Comparison of ENCODE assay signal across 8 cellular contexts in genomic region chr17:76240461-76241204, GRCh38. TPM values are rescaled to one million over a fixed set of nuclear protein-coding genes. Genes with fewer than 3 reads are reported as not detected.
DNase-seq lines count a peak whose midpoint lies in the region; ATAC-seq, FAIRE-seq and TF ChIP-seq lines count a peak whose summit lies in the region.

Gene RNF157 (minus strand): TSS chr17:76240493. CDS start chr17:76240240, 253 bp downstream.

- no peak for FAIRE-seq in HepG2 (lab: Jason Lieb, UNC)

- TF ChIP-seq EP300 in HepG2 (IDR thresholded peaks at IDR 0.05; ENCODE audit: low read depth in 2 of 2, low read length in 2 of 2): no peak
- no peak for TF ChIP-seq EP300 in HepG2 (CRISPR knock-in tag; IDR thresholded peaks at IDR 0.05; ENCODE audit: borderline replicate concordance)

- H3K4me3 Mint-ChIP-seq in Calu3 (ENCODE audit: low read depth, unreplicated experiment) (peak within 1 kb of the TSS; percentile 82), GM23338 (peak within 1 kb of the TSS; percentile 75)

- CTCF ChIA-PET in Calu3 (lab: Charles Lee) (no interaction called here), HepG2 (lab: Yijun Ruan, JAX; ENCODE audit: low intra/inter-chr PET ratio, low total read pairs) (no interaction called here)

- no peaks in the 10 kb centered on the region for H3K9me3 ChIP-seq in HepG2 (ENCODE audit: low read length)

- intact Hi-C loops in Calu3 (cut with micrococcal nuclease; ENCODE audit: unreplicated experiment): no loop called here
- intact Hi-C loops in HepG2 (cut with micrococcal nuclease; ENCODE audit: unreplicated experiment): no loop called here

- ATAC-seq in GM23338: peak; percentile 87
- peak; percentile 67 for ATAC-seq in HepG2
- ATAC-seq in GM18517 (IDR thresholded peaks at IDR 0.05; ENCODE audit: unreplicated experiment): no peak

- no peaks in the 10 kb centered on the region for H3K9me2 ChIP-seq in GM23338 (ENCODE audit: insufficient read depth)

- H3K36me3 Mint-ChIP-seq in Calu3 (ENCODE audit: insufficient read depth, unreplicated experiment): peaks cover 25% of the 10 kb centered on the region
- no peaks in the 10 kb centered on the region for H3K36me3 Mint-ChIP-seq in GM23338 (ENCODE audit: low read depth)

- in situ Hi-C loops in HepG2 (cut with HindIII; ENCODE audit: extremely low pct_ligation_motif_present, low pct_unique_long_range_greater_than_20kb): no loop called here

- H4K20me1 ChIP-seq in GM23338 (replicated peaks; ENCODE audit: insufficient read depth): peaks cover 6% of the 10 kb centered on the region; the same call in 1 of the 2 replicates
- H4K20me1 ChIP-seq in HepG2 (ENCODE audit: insufficient read depth, low read length): no peaks in the 10 kb centered on the region

- H3F3A ChIP-seq in GM23338 (replicated peaks; ENCODE audit: low read depth): no peaks in the 10 kb centered on the region

- peak within 1 kb of the TSS; percentile 99 for H2AFZ ChIP-seq in GM23338
- no peak within 1 kb of the TSS for H2AFZ ChIP-seq in HepG2 (ENCODE audit: low read length)

- H3K27me3 ChIP-seq in GM23338 (ENCODE audit: insufficient read depth): peaks cover 59% of the 10 kb centered on the region
- peaks cover 12 to 52% of the 10 kb centered on the region in 2 experiments; a peak in 4 of 5 replicates for H3K27me3 ChIP-seq in HepG2 (ENCODE audit: control insufficient read depth in 1 of 2, insufficient read depth in 2 of 2, low read length in 2 of 2)

- no peaks in the 10 kb centered on the region for H3K9me3 Mint-ChIP-seq in Calu3 (ENCODE audit: low read depth, unreplicated experiment)
- H3K9me3 Mint-ChIP-seq in GM23338: no peaks in the 10 kb centered on the region

- H3K4me1 Mint-ChIP-seq in Calu3 (ENCODE audit: low read depth, unreplicated experiment): peaks cover 9% of the 10 kb centered on the region
- peaks cover 11% of the 10 kb centered on the region for H3K4me1 Mint-ChIP-seq in GM23338

- TF ChIP-seq POLR2A in HepG2 (IDR thresholded peaks at IDR 0.05; ENCODE audit: insufficient read depth in 1 of 2, low read depth in 2 of 2, low read length in 2 of 2): no peak

- BruUV-seq in Calu3 (replicated peaks; lab: Mats Ljungman, UMichigan): no TSS peak
- BruUV-seq in HepG2 (replicated peaks; lab: Mats Ljungman, UMichigan): no TSS peak

- no peak for TF ChIP-seq RAD21 in HepG2 (CRISPR knock-in tag; IDR thresholded peaks at IDR 0.05)

- WGBS in HepG2 (ENCODE audit: low lambda C conversion rate): 0% methylated on average over 17 of the region's 102 CpGs

- H3K4me3 ChIP-seq in GM23338: peak within 1 kb of the TSS; percentile 70
- peak within 1 kb of the TSS; percentile 35 to 70 (median 40); a peak in 5 of 6 replicates for H3K4me3 ChIP-seq in HepG2 (replicated peaks in 1 of 3; ENCODE audit: insufficient read depth in 1 of 3, low read depth in 2 of 3, low read length in 3 of 3)

- H3K27me3 Mint-ChIP-seq in Calu3 (ENCODE audit: unreplicated experiment): no peaks in the 10 kb centered on the region
- H3K27me3 Mint-ChIP-seq in GM23338 (ENCODE audit: insufficient read depth, low read depth, poor library complexity): peaks cover 53% of the 10 kb centered on the region

- no peaks in the 10 kb centered on the region for H3K36me3 ChIP-seq in GM23338 (ENCODE audit: insufficient read depth)
- no peaks in the 10 kb centered on the region for H3K36me3 ChIP-seq in HepG2 (replicated peaks in 1 of 2; ENCODE audit: control insufficient read depth in 1 of 2, insufficient read depth in 2 of 2, low read length in 2 of 2)

- H3K79me2 ChIP-seq in GM23338 (replicated peaks; ENCODE audit: insufficient read depth) (no peaks in the 10 kb centered on the region), HepG2 (ENCODE audit: insufficient read depth, low read length) (no peaks in the 10 kb centered on the region)

- H3K27ac ChIP-seq in GM23338 (ENCODE audit: low read depth) (no peak within 1 kb of the TSS), HepG2 (ENCODE audit: extremely low read length, insufficient read depth, low read length) (no peak within 1 kb of the TSS)

- H3K4me1 ChIP-seq in GM23338 (ENCODE audit: insufficient read depth) (peaks cover 6% of the 10 kb centered on the region), HepG2 (ENCODE audit: insufficient read depth, low read length) (peaks cover 48% of the 10 kb centered on the region)

- peak within 1 kb of the TSS; percentile 34; the same call in 1 of the 2 replicates for H3K9ac ChIP-seq in HepG2 (ENCODE audit: insufficient read depth, low read depth, low read length)

- POLR2A ChIA-PET in HepG2 (lab: Yijun Ruan, JAX): interaction anchor here (0.9 to 1.7 kb wide), 5 partner anchors 11 to 26 kb away, joined by 4 to 6 read pairs (median 5); partner anchors contain the start of gene UBALD2

- DNase-seq in Calu3 (peak; percentile 69), GM23338 (ENCODE audit: low spot score) (peak; percentile 89), NCI-H1105 treated with DMSO at 0.1 percent for 48 hours (lab: John Stamatoyannopoulos, UW) (peak; percentile 12), dermis blood vessel endothelial cell (peak; percentile 51), HepG2 (ENCODE audit: low spot score) (peak; percentile 17)
- peak; percentile 63 for DNase-seq in activated CD4-positive, alpha-beta T cell treated with anti-CD3 and anti-CD28 coated beads for 48 hours
- peak; percentile 60 for DNase-seq in stimulated activated CD4-positive, alpha-beta T cell treated with anti-CD3 and anti-CD28 coated beads, Interleukin-4, amount 100 ng/mL, for 24 hours

- H3K4me2 ChIP-seq in GM23338 (peak within 1 kb of the TSS; percentile 92), HepG2 (ENCODE audit: low read depth, low read length) (peak within 1 kb of the TSS; percentile 97)

- TF ChIP-seq CTCF in Calu3 (IDR thresholded peaks at IDR 0.05; ENCODE audit: unreplicated experiment): no peak
- TF ChIP-seq CTCF in GM23338 (conservative IDR thresholded peaks at IDR 0.05; ENCODE audit: low read depth in 2 of 2): no peak
- TF ChIP-seq CTCF in HepG2 (CRISPR knock-in tag; IDR thresholded peaks at IDR 0.05): no peak

- H3K27ac Mint-ChIP-seq in Calu3 (ENCODE audit: unreplicated experiment): peak within 1 kb of the TSS; percentile 28
- H3K27ac Mint-ChIP-seq in GM23338: no peak within 1 kb of the TSS

RNA-seq across cellular contexts. Expression of gene RNF157, which starts in this region (rescaled TPM):
- total RNA-seq in Calu3 (2022): 15.3 and 17.6 TPM in 2 replicates
- 11.7 and 13.8 TPM in 2 replicates for total RNA-seq in GM23338 (2014; rRNA removed; shearing (Covaris generic))
- 7.8 and 8.5 TPM in 2 replicates for polyA plus RNA-seq in GM23338 (2016; fragmentation: Nextera tagmentation; extraction: Ambion mirVana)
- total RNA-seq in dermis blood vessel endothelial cell: 0.34 and 0.74 TPM in 2 replicates
- 1.4 and 1.5 TPM in 2 replicates for total RNA-seq in HepG2 (2016; rRNA removed; fragmentation: Illumina TruSeq; extraction: Trizol)
- 1.0 and 1.9 TPM in 2 replicates for total RNA-seq in HepG2 (2016; cell fraction: cytosol; rRNA removed; fragmentation: Illumina TruSeq; extraction: Trizol; ENCODE audit: low read depth)
- total RNA-seq in HepG2 (2016; cell fraction: insoluble cytoplasmic fraction; rRNA removed; fragmentation: Illumina TruSeq; extraction: Trizol): 1.5 and 2.1 TPM in 2 replicates
- 3.1 and 3.6 TPM in 2 replicates for total RNA-seq in HepG2 (2016; cell fraction: membrane; rRNA removed; fragmentation: Illumina TruSeq; extraction: Trizol)
- total RNA-seq in HepG2 (2016; cell fraction: nucleus; rRNA removed; fragmentation: Illumina TruSeq; extraction: Trizol): 1.0 and 2.8 TPM in 2 replicates
- polyA plus RNA-seq in HepG2 (2011; rRNA removed): 0.44 and 0.82 TPM in 2 replicates
- polyA plus RNA-seq in HepG2 (2011; cell fraction: cytosol; rRNA removed): 0.52 and 0.71 TPM in 2 replicates
- 0.42 TPM in 2 replicates for polyA plus RNA-seq in HepG2 (2011; cell fraction: nucleus; rRNA removed)
- 0.86 and 1.1 TPM in 2 replicates for polyA plus RNA-seq in HepG2 (2012)
- 1.7 and 2.0 TPM in 2 replicates for polyA plus RNA-seq in HepG2 (2016; cell fraction: cytosol; fragmentation: Illumina TruSeq; extraction: Trizol; ENCODE audit: low read depth)
- 1.9 and 2.1 TPM in 2 replicates for polyA plus RNA-seq in HepG2 (2016; cell fraction: insoluble cytoplasmic fraction; fragmentation: Illumina TruSeq; extraction: Trizol; ENCODE audit: low read depth)
- 3.0 and 5.1 TPM in 2 replicates for polyA plus RNA-seq in HepG2 (2016; cell fraction: membrane; fragmentation: Illumina TruSeq; extraction: Trizol; ENCODE audit: low read depth)
- polyA plus RNA-seq in HepG2 (2016; cell fraction: nucleus; fragmentation: Illumina TruSeq; extraction: Trizol; ENCODE audit: insufficient read depth, low read depth): 1.8 and 3.8 TPM in 2 replicates
- polyA minus RNA-seq in HepG2 (2011; rRNA and poly(A)+ RNA removed; ENCODE audit: low replicate concordance): 0.66 and 3.2 TPM in 2 replicates
- 0.79 and 1.5 TPM in 2 replicates for polyA minus RNA-seq in HepG2 (2011; cell fraction: cytosol; rRNA and poly(A)+ RNA removed)
- 0.77 and 0.99 TPM in 2 replicates for polyA minus RNA-seq in HepG2 (2011; cell fraction: nucleus; rRNA and poly(A)+ RNA removed)

Comparison
In these comparisons a context has a peak if more than half of its experiments do, and no peak if none do; other contexts are left out.
1. Peak in DNase-seq in dermis blood vessel endothelial cell; RNA of the gene not detected or under 1 TPM.
2. DNase-seq: peak in every context shown above with its lines; median percentile 89 in GM23338; 69 in Calu3; 63 in activated CD4-positive, alpha-beta T cell treated with anti-CD3 and anti-CD28 coated beads for 48 hours; 60 in stimulated activated CD4-positive, alpha-beta T cell treated with anti-CD3 and anti-CD28 coated beads, Interleukin-4, amount 100 ng/mL, for 24 hours; 51 in dermis blood vessel endothelial cell; 17 in HepG2; 12 in NCI-H1105 treated with DMSO at 0.1 percent for 48 hours.